ENCODE assay signal across 8 cellular contexts in the genomic region with DNA sequence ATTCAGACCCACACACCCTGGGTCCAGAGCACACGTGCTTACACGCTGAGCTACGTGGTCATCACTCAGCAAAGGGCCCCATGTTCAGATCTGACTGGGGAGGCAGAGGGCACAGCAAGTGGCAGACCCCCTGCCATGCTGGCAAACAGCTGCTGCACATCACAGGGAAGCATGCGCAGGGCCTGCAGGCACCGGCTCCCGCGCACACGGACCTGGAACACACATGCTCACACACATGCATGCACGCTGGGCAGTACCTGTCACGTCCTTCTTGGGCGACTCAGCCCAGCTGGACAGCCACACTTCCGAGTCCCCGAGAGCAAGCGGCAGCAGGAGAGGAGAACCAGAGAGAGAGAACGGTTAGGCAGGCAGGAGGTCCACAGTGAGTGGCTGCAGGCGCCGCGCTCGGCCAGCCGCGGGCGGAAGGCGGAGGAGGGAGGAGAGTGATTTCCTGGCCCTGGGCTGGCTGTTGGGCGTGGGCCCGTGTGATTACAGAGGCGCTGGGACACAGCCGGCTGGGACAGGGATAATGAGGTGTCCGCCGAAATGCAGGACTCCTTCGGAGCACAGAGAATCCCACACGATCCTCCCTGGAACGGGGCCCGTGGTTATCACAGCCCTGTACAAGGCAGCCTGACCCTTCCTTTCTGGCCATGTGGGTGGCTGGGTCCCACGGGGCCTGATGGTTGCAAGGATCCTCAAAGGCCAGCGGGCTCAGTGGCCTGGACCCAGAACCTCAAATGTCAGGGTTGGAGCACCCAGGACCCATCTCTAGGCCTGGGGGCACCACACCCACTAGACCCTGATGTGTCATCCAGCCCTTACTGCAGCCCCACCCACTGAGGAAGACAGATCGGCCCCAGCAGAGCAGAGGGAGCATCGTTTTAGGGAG.
DNase-seq lines count a peak whose midpoint lies in the region; ATAC-seq and TF ChIP-seq lines count a peak whose summit lies in the region.

No MANE protein-coding gene starts in this region.

- no peak for TF ChIP-seq CTCF in GM10248 (IDR thresholded peaks at IDR 0.05; ENCODE audit: control extremely low read depth, extremely low read depth, low read depth, missing control alignments)
- no peak for TF ChIP-seq CTCF in sigmoid colon (IDR thresholded peaks at IDR 0.05)

- DNase-seq in GM10248 (ENCODE audit: extremely low spot score) = peak; percentile 65
- peak; percentile 46 for DNase-seq in UCSD-AML1 (lab: John Stamatoyannopoulos, UW; ENCODE audit: unreplicated experiment)
- peak; percentile 91 for DNase-seq in Right ventricle myocardium inferior (ENCODE audit: missing footprints)
- peak; percentile 91 for DNase-seq in sigmoid colon
- no peak for DNase-seq in NCI-H2081 (lab: John Stamatoyannopoulos, UW)
- DNase-seq in D341Med (ENCODE audit: low spot score) = no peak
- no peak for DNase-seq in HPDE6-E6E7 (ENCODE audit: extremely low spot score)

- WGBS in sigmoid colon, 2 donors = 49 to 68% methylated on average over 37 of the region's 37 CpGs

- peak; percentile 80 for ATAC-seq in Right ventricle myocardium inferior
- ATAC-seq in HG02763 (IDR thresholded peaks at IDR 0.05; ENCODE audit: unreplicated experiment) = no peak

- TF ChIP-seq EP300 in sigmoid colon (IDR thresholded peaks at IDR 0.05) = no peak

- CTCF ChIA-PET in GM10248 (lab: Yijun Ruan, JAX) = interaction anchor here (3.1 to 3.2 kb wide), 2 partner anchors 11 to 19 kb away, joined by 18 to 27 read pairs; no protein-coding TSS in a partner anchor

- peaks cover 0 to 35% (median 32%) of the 10 kb centered on the region in 4 donors for H3K4me1 ChIP-seq in sigmoid colon

- peak overlapping the region; percentile 60 to 64 (median 62) for H3K27ac ChIP-seq in sigmoid colon

- intact Hi-C loops in Right ventricle myocardium inferior (cut with DNase I) (no loop called here), sigmoid colon (cut with DNase I) (loop anchor here (10.0 kb wide), 1 partner anchor 184 kb away; no protein-coding TSS in a partner anchor)

- no peaks in the 10 kb centered on the region for H3K36me3 ChIP-seq in sigmoid colon

- no peak for TF ChIP-seq POLR2A in sigmoid colon (IDR thresholded peaks at IDR 0.05)

- POLR2A ChIA-PET in GM10248 (lab: Yijun Ruan, JAX) = interaction anchor here (0.6 kb wide), 1 partner anchor 84 kb away, joined by 6 read pairs; no protein-coding TSS in a partner anchor

- no peaks in the 10 kb centered on the region for H3K9me3 ChIP-seq in sigmoid colon

- H3K4me3 ChIP-seq in sigmoid colon = peak overlapping the region in 3 of 4 donors; percentile 1 to 17 (median 16)

- H3K27me3 ChIP-seq in sigmoid colon = no peaks in the 10 kb centered on the region

Comparison
In these comparisons a context has a peak if more than half of its experiments do, and no peak if none do; other contexts are left out.
1. DNase-seq: peak in GM10248 (single experiment), UCSD-AML1 (single experiment), Right ventricle myocardium inferior (single experiment) and sigmoid colon (single experiment); none in NCI-H2081 (0 of 2), D341Med (single experiment) and HPDE6-E6E7 (single experiment).